In genomic region chr17:68178831-68179230, GRCh38 we compare ENCODE assay signal across 23 cellular contexts.
"Had no signal": no experiment of that assay in that cellular context is flagged by ENCODE, and none has a peak within 500 bp of the region (broad histone marks: within the 10 kb centered on the region; RNA-seq: fewer than 3 reads in every experiment).

No MANE protein-coding gene starts in this region.

- H3K9me3 Mint-ChIP-seq: natural killer cell had no signal

- ATAC-seq: left ventricle myocardium superior, lower lobe of right lung, natural killer cell, sciatic nerve had no signal

- H3K27me3 ChIP-seq: stomach, thyroid gland had no signal

- H3K4me1 ChIP-seq: lower lobe of right lung, parathyroid adenoma, stomach had no signal

- H3K36me3 ChIP-seq: lower lobe of right lung, neutrophil, stomach, thyroid gland had no signal

- H3K4me3 Mint-ChIP-seq: natural killer cell had no signal

- H3K79me2 ChIP-seq: parathyroid adenoma had no signal

- FAIRE-seq: endometrium, frontal cortex, keratinocyte had no signal

- H3K27me3 Mint-ChIP-seq: progenitor cell of endocrine pancreas had no signal

- H3K27ac Mint-ChIP-seq: natural killer cell, progenitor cell of endocrine pancreas had no signal

- H3K4me2 ChIP-seq: smooth muscle cell had no signal

- H2AFZ ChIP-seq: parathyroid adenoma had no signal

- H3K9me3 ChIP-seq: lower lobe of right lung, neutrophil, stomach, thyroid gland had no signal

- H3K9ac ChIP-seq: parathyroid adenoma had no signal

- H3K4me3 ChIP-seq: coronary artery, lower lobe of right lung, smooth muscle cell, stomach, thyroid gland had no signal

- DNase-seq: dermis blood vessel endothelial cell; effector memory CD4-positive, alpha-beta T cell; hypothalamus; lower lobe of right lung; natural killer cell; stimulated activated CD4-positive, alpha-beta T cell treated with anti-CD3 and anti-CD28 coated beads, Interleukin-12 subunit alpha, Interleukin-12 subunit beta, amount 100 ng/mL, for 4 hours; stimulated activated CD4-positive, alpha-beta T cell treated with anti-CD3 and anti-CD28 coated beads, Interleukin-1b, Interleukin-23, amount 100 ng/mL, for 48 hours; stimulated activated CD4-positive, alpha-beta T cell treated with anti-CD3 and anti-CD28 coated beads, Interleukin-4, amount 100 ng/mL, for 1 hour; stimulated activated CD8-positive, alpha-beta memory T cell treated with anti-CD3 and anti-CD28 coated beads, Interleukin-4, amount 100 ng/mL, for 48 hours; stimulated activated naive CD4-positive, alpha-beta T cell treated with Interleukin-2 at 50 U/mL for 16 hours; stomach; trophoblast cell had no signal

- H3K27ac ChIP-seq: coronary artery, lower lobe of right lung, neutrophil, parathyroid adenoma, stomach, thyroid gland had no signal

- H3K36me3 Mint-ChIP-seq: natural killer cell had no signal
